In the genomic region with DNA sequence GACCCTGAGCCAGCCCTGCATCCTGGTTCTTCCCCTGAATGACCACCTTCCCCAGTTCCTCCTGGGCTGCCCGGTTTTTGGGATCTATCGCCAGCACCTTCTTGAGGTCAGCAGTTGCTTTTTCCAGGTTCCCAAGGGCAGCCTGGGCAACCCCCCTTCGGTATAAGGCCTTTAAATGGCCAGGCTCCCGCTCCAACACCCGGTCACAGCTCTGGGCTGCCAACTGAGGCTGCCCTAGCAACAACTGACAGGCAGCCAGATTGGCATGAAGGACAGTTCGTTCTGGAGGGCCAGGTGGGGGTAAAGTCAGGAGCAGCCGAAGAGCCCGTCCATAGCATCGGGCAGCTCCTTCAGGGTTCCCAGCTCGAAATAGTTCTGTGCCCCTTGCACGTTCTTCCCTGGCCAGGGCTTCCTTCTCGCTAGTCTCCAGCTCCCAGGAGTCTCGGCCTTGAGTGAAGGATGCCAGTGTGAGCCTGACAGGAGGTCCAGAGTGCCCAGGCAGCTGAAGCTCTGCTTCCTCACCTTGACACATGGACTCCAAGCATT, we compare ENCODE assay signal across 8 cellular contexts. TPM values are rescaled to one million over a fixed set of nuclear protein-coding genes. Genes with fewer than 3 reads are reported as not detected.
DNase-seq lines count a peak whose midpoint lies in the region; ATAC-seq and TF ChIP-seq lines count a peak whose summit lies in the region.

No MANE protein-coding gene starts in this region.

- peak overlapping the region; percentile 89 to 93 (median 92) for H3K27ac ChIP-seq in gastrocnemius medialis

- peak overlapping the region; percentile 99 for H3K4me3 Mint-ChIP-seq in WTC11

- H3K9me3 Mint-ChIP-seq in WTC11: no peaks in the 10 kb centered on the region

- H3K4me1 ChIP-seq in HAP-1: peaks cover 17% of the 10 kb centered on the region
- H3K4me1 ChIP-seq in gastrocnemius medialis: peaks cover 24 to 26% of the 10 kb centered on the region in 2 donors

- DNase-seq in HAP-1 (ENCODE audit: low spot score in 2 of 2) (no peak), WTC11 (ENCODE audit: low spot score) (no peak), globus pallidus (ENCODE audit: low spot score) (peak; percentile 16), gastrocnemius medialis (no peak), ureter (ENCODE audit: low spot score) (no peak), NCI-H2227 (lab: John Stamatoyannopoulos, UW; ENCODE audit: unreplicated experiment) (no peak)

- peaks cover 6% of the 10 kb centered on the region for H3K27me3 Mint-ChIP-seq in WTC11 (ENCODE audit: low read depth)

- TF ChIP-seq CTCF in WTC11 (IDR thresholded peaks at IDR 0.05) (no peak), gastrocnemius medialis (IDR thresholded peaks at IDR 0.05 in 4 of 5, conservative IDR thresholded peaks at IDR 0.05 in 1 of 5) (no peak)

- TF ChIP-seq POLR2A in gastrocnemius medialis (IDR thresholded peaks at IDR 0.05): no peak

- no peaks in the 10 kb centered on the region for H3K27me3 ChIP-seq in HAP-1 (ENCODE audit: low read depth)
- H3K27me3 ChIP-seq in gastrocnemius medialis: no peaks in the 10 kb centered on the region

- peak overlapping the region; percentile 89 for H3K27ac Mint-ChIP-seq in WTC11

- H3K4me3 ChIP-seq in HAP-1 (peak overlapping the region; percentile 98; the same call in 1 of the 2 replicates), gastrocnemius medialis (peak overlapping the region; percentile 75 to 95 (median 88))

- in situ Hi-C loops in HAP-1 (cut with MboI; ENCODE audit: low sequenced_read_pairs) (no loop called here), gastrocnemius medialis (cut with MboI; ENCODE audit: low sequenced_read_pairs in 4 of 4) (loop anchor here in 3 of 4 donors (5.0 to 25.0 kb wide), 3 partner anchors 63 to 167 kb away; partner anchors contain the start of genes GPSM3 (in 2 of the 3), PBX2 (in 2 of the 3), DXO (in 1 of the 3) and NELFE (in 1 of the 3))

- ATAC-seq in WTC11 (no peak), gastrocnemius medialis (no peak), HG02588 (IDR thresholded peaks at IDR 0.05; ENCODE audit: unreplicated experiment) (no peak), GM18511 (IDR thresholded peaks at IDR 0.05; ENCODE audit: unreplicated experiment) (no peak)

- H3K4me1 Mint-ChIP-seq in WTC11: peaks cover 23% of the 10 kb centered on the region

- H3K36me3 ChIP-seq in HAP-1 (replicated peaks) (peaks cover 16% of the 10 kb centered on the region), gastrocnemius medialis (peaks cover 0 to 31% of the 10 kb centered on the region in 2 donors)

- peaks cover 13% of the 10 kb centered on the region for H3K36me3 Mint-ChIP-seq in WTC11

- H3K9me3 ChIP-seq in HAP-1: no peaks in the 10 kb centered on the region
- no peaks in the 10 kb centered on the region for H3K9me3 ChIP-seq in gastrocnemius medialis

- CTCF ChIA-PET in WTC11 (lab: Charles Lee): interaction anchor here (0.6 to 6.1 kb wide), 9 partner anchors 11 to 856 kb away, joined by 3 to 63 read pairs (median 9); partner anchors contain the start of gene EGFL8

- intact Hi-C loops in gastrocnemius medialis (cut with DNase I; ENCODE audit: low total_unique reads): loop anchor here (1.0 to 5.0 kb wide), 2 partner anchors 66 to 1073 kb away; partner anchors contain the start of genes HSD17B8, RXRB and SLC39A7

- POLR2A ChIA-PET in WTC11 (lab: Charles Lee): interaction anchor here (0.8 to 1.9 kb wide), 2 partner anchors 17 to 25 kb away, joined by 4 to 5 read pairs; no protein-coding TSS in a partner anchor

TF ChIP-seq in WTC11, 78 proteins besides CTCF, POLR2A, EP300 and RAD21:
- TF ChIP-seq SMAD4 (CRISPR knock-in tag; IDR thresholded peaks at IDR 0.05) (no peak), TCF7 (CRISPR knock-in tag; IDR thresholded peaks at IDR 0.05; ENCODE audit: low read depth) (no peak), ETV6 (CRISPR knock-in tag; IDR thresholded peaks at IDR 0.05) (no peak), CREB1 (CRISPR knock-in tag; IDR thresholded peaks at IDR 0.05) (no peak), RELA (CRISPR knock-in tag; IDR thresholded peaks at IDR 0.05; ENCODE audit: borderline replicate concordance) (no peak), ZNF232 (CRISPR knock-in tag; IDR thresholded peaks at IDR 0.05) (no peak), GABPB1 (CRISPR knock-in tag; IDR thresholded peaks at IDR 0.05) (no peak), NR1H2 (CRISPR knock-in tag; IDR thresholded peaks at IDR 0.05) (no peak), ZNF416 (CRISPR knock-in tag; IDR thresholded peaks at IDR 0.05) (no peak), PRRX2 (CRISPR knock-in tag; IDR thresholded peaks at IDR 0.05) (no peak), NR2C2 (CRISPR knock-in tag; IDR thresholded peaks at IDR 0.05) (no peak), ZNF317 (CRISPR knock-in tag; IDR thresholded peaks at IDR 0.05; ENCODE audit: borderline replicate concordance, low read depth) (no peak), ARID4B (CRISPR knock-in tag; IDR thresholded peaks at IDR 0.05; ENCODE audit: borderline replicate concordance) (no peak), ZNF281 (CRISPR knock-in tag; IDR thresholded peaks at IDR 0.05) (no peak)
- TF ChIP-seq, protein P1, sequence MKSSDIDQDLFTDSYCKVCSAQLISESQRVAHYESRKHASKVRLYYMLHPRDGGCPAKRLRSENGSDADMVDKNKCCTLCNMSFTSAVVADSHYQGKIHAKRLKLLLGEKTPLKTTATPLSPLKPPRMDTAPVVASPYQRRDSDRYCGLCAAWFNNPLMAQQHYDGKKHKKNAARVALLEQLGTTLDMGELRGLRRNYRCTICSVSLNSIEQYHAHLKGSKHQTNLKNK (CRISPR knock-in tag; IDR thresholded peaks at IDR 0.05): no peak
TF ChIP-seq in WTC11: peak in this region for 0.

RNA-seq across cellular contexts. Expression of gene ATF6B, which starts 0.8 kb away (rescaled TPM):
- 46.1 to 49.1 TPM (median 47.5 TPM) in 3 replicates for total RNA-seq in WTC11 (2021)
- total RNA-seq in gastrocnemius medialis: 10 to 100 TPM in 2 of 4 donors, 1 to 10 TPM in 2; 6.8 to 18.4 (median 9.5) TPM
- 121 TPM for total RNA-seq in ureter

RNA-seq across cellular contexts. Expression of gene FKBPL, which starts 1.3 kb away (rescaled TPM):
- total RNA-seq in WTC11 (2021): 8.2 to 9.0 TPM (median 8.4 TPM) in 3 replicates
- 1 to 10 TPM; 2.6 to 6.0 (median 3.9) TPM for total RNA-seq in gastrocnemius medialis
- total RNA-seq in ureter: 2.9 TPM

RNA-seq across cellular contexts. Expression of gene TNXB, which starts 19.7 kb away (rescaled TPM):
- total RNA-seq in WTC11 (2021) (6.4 to 10.9 TPM (median 9.0 TPM) in 3 replicates), gastrocnemius medialis (10 to 100 TPM; 12.0 to 37.0 (median 33.5) TPM), ureter (121 TPM)

RNA-seq across cellular contexts. Expression of gene PRRT1, which starts 22.9 kb away (rescaled TPM):
- total RNA-seq in WTC11 (2021) (1.4 to 2.2 TPM (median 1.6 TPM) in 3 replicates), gastrocnemius medialis (under 1 TPM in 1 of 4 donors, not detected in 3; 0.49 TPM), ureter (2.8 TPM)

RNA-seq across cellular contexts. Expression of gene PPT2, which starts 25.1 kb away (rescaled TPM):
- total RNA-seq in WTC11 (2021) (30.0 to 33.8 TPM (median 31.6 TPM) in 3 replicates), gastrocnemius medialis (10 to 100 TPM; 16.2 to 72.7 (median 21.4) TPM), ureter (19.0 TPM)
